In the genomic region with DNA sequence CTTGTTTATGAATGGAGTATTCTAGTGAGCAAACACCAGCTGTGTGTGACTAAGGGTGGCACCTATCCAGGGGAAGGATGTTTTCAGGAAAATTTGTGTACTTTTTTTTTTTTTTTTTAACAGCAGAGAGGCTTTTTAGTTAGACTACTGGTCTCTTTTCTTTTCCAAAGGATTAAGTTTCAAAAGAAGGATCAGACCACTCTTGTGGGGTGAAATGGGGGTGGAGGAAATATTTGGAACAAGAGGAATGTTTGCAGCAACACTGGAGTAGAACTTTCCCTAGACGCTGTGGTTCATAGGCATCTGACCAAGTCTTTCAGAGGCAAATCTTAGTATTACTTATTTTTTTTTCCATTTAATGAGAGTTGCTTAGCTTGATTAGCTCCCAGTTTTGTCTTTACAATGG, we compare ENCODE assay signal across 12 cellular contexts. TPM values are rescaled to one million over a fixed set of nuclear protein-coding genes. Genes with fewer than 3 reads are reported as not detected.
DNase-seq lines count a peak whose midpoint lies in the region; ATAC-seq, FAIRE-seq and TF ChIP-seq lines count a peak whose summit lies in the region.
"Had no signal": no experiment of that assay in that cellular context is flagged by ENCODE, and none has a peak within 500 bp of the region (broad histone marks: within the 10 kb centered on the region; RNA-seq: fewer than 3 reads in every experiment).

No MANE protein-coding gene starts in this region.

- peak overlapping the region; percentile 11 for H3K9ac ChIP-seq in adipocyte (ENCODE audit: low read length)

- TF ChIP-seq POLR2A in ovary (IDR thresholded peaks at IDR 0.05), result no peak

- H3K27me3 ChIP-seq in adipocyte (replicated peaks; ENCODE audit: control insufficient read depth, insufficient read depth, low read length), result no peaks in the 10 kb centered on the region
- H3K27me3 ChIP-seq in ovary, result no peaks in the 10 kb centered on the region
- H3K27me3 ChIP-seq: adrenal gland had no signal

- intact Hi-C loops in ovary (cut with DNase I), result no loop called here

- DNase-seq in AG20443 (ENCODE audit: low spot score) (peak; percentile 40), adipocyte (ENCODE audit: low read depth) (peak; percentile 49), fibroblast of the conjunctiva (ENCODE audit: low read depth) (peak; percentile 21), ovary (peak; percentile 31 to 64 (median 47)), GM19239 (ENCODE audit: insufficient read length, low spot score) (no peak), kidney tubule cell (ENCODE audit: low spot score) (no peak), DMS53 (lab: John Stamatoyannopoulos, UW) (no peak)
- DNase-seq: effector CD4-positive, alpha-beta T cell; lower lobe of right lung; NCI-H226 had no signal

- TF ChIP-seq CTCF in ovary (IDR thresholded peaks at IDR 0.05), result no peak

- no peak for TF ChIP-seq EP300 in ovary (IDR thresholded peaks at IDR 0.05)

- FAIRE-seq in GM19239 (lab: Jason Lieb, UNC), result no peak

- H3K4me3 ChIP-seq in adipocyte (ENCODE audit: low read length) (peak overlapping the region; percentile 1), ovary (no peak overlapping the region)
- H3K4me3 ChIP-seq: adrenal gland, lower lobe of right lung had no signal

- H3K9me3 ChIP-seq in adipocyte (ENCODE audit: control insufficient read depth, low read length) (no peaks in the 10 kb centered on the region), ovary (no peaks in the 10 kb centered on the region)
- H3K9me3 ChIP-seq: adrenal gland, lower lobe of right lung had no signal

- H3K27ac ChIP-seq in ovary, result peak overlapping the region in 1 of 2 donors; percentile 46
- H3K27ac ChIP-seq: lower lobe of right lung had no signal

- ATAC-seq in GM19452 (IDR thresholded peaks at IDR 0.05; ENCODE audit: unreplicated experiment), result no peak
- ATAC-seq: lower lobe of right lung had no signal

- WGBS in ovary, 3 donors, result 2 to 8% (median 7%) methylated on average over 1 of the region's 1 CpG

- H3K4me1 ChIP-seq in adipocyte (ENCODE audit: control insufficient read depth, insufficient read depth, low read length) (peaks cover 30% of the 10 kb centered on the region), ovary (ENCODE audit: insufficient read depth) (peaks cover 6% of the 10 kb centered on the region)

- H3K36me3 ChIP-seq in adipocyte (ENCODE audit: control insufficient read depth, insufficient read depth, low read length, severe bottlenecking) (no peaks in the 10 kb centered on the region), ovary (no peaks in the 10 kb centered on the region)
- H3K36me3 ChIP-seq: adrenal gland, lower lobe of right lung had no signal

RNA-seq across cellular contexts. Expression of a gene that starts 21.1 kb away (rescaled TPM):
- 10 to 100 TPM in 6 of 7 donors, 1 to 10 TPM in 1; 9.8 to 17.6 (median 14.0) TPM for total RNA-seq in ovary
- 10 to 100 TPM in 1 of 2 donors, 1 to 10 TPM in 1; 5.8 to 12.0 TPM for polyA plus RNA-seq in ovary

Comparison
In these comparisons a context has a peak if more than half of its experiments do, and no peak if none do; other contexts are left out.
1. DNase-seq: peak in AG20443 (single experiment), adipocyte (single experiment), fibroblast of the conjunctiva (single experiment) and ovary (5 of 5); none in GM19239 (single experiment), kidney tubule cell (single experiment) and DMS53 (single experiment).